In the genomic region with DNA sequence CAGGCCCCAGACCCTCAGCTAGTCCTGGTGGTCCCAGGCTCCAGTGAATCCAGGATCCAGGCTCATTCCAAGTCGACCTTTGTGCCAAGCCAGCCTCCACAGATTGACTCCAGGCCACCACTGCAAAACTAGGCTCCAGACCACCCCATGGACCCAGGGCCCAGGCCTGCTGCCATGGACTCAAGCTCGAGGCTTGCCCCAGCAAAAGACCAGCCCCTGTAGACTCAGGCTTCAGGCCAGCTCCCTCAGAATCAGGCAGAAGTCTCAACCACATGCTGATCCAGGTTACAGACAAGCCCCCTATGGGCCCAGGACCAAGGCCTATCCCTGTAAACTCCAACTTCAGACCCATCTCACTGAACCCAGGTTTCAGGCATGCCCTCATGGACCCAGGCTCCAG, we compare ENCODE assay signal across 7 cellular contexts.
"Had no signal": no experiment of that assay in that cellular context is flagged by ENCODE, and none has a peak within 500 bp of the region (broad histone marks: within the 10 kb centered on the region; RNA-seq: fewer than 3 reads in every experiment).

No MANE protein-coding gene starts in this region.

- H3K27ac ChIP-seq: HL-60 had no signal

- DNase-seq: IMR-90, KBM-7, KG1 had no signal

- ATAC-seq: HepG2, K562 had no signal

- FAIRE-seq: HepG2, HTR-8/SVneo, K562 had no signal

- H3K4me3 ChIP-seq: K562 had no signal
